Comparison of ENCODE assay signal across 8 cellular contexts in genomic region chr11:67318876-67319275, GRCh38. TPM values are rescaled to one million over a fixed set of nuclear protein-coding genes. Genes with fewer than 3 reads are reported as not detected.
DNase-seq lines count a peak whose midpoint lies in the region; FAIRE-seq and TF ChIP-seq lines count a peak whose summit lies in the region.
"Not testable (repeated sequence)": the region's sequence is repeated elsewhere in the genome, so short reads cannot be mapped to it uniquely, and the experiment has no call there.

No MANE protein-coding gene starts in this region.

- peak overlapping the region; percentile 87 for H3K4me2 ChIP-seq in KMS-11
- peak overlapping the region; percentile 100 for H3K4me2 ChIP-seq in keratinocyte (ENCODE audit: control insufficient read depth, extremely low read depth, insufficient read depth, low read depth, low read length)

- H3K79me2 ChIP-seq in KMS-11 (ENCODE audit: insufficient read depth, low read depth); keratinocyte (ENCODE audit: control insufficient read depth, insufficient read depth, low read length): not testable (repeated sequence)

- CTCF ChIA-PET in activated naive CD4-positive, alpha-beta T cell treated with anti-CD3 and anti-CD28 coated beads for 36 hours (lab: Charles Lee) = interaction anchor here (0.6 to 7.3 kb wide), 7 partner anchors 37 to 286 kb away, joined by 3 to 108 read pairs (median 3); no protein-coding TSS in a partner anchor

- not testable (repeated sequence) for H3K36me3 ChIP-seq in BE2C; KMS-11 (ENCODE audit: insufficient read depth); keratinocyte (ENCODE audit: control insufficient read depth in 2 of 2, extremely low read depth in 1 of 2, insufficient read depth in 2 of 2, low read length in 2 of 2)

- not testable (repeated sequence) for TF ChIP-seq CTCF in BE2C (IDR thresholded peaks at IDR 0.05; ENCODE audit: low read depth, low read length); KMS-11 (conservative IDR thresholded peaks at IDR 0.05; ENCODE audit: low read depth, low read length); coronary artery (IDR thresholded peaks at IDR 0.05); keratinocyte (optimal IDR thresholded peaks at IDR 0.05 in 1 of 3, IDR thresholded peaks at IDR 0.05 in 1 of 3, conservative IDR thresholded peaks at IDR 0.05 in 1 of 3; ENCODE audit: extremely low read depth in 1 of 3, insufficient read depth in 2 of 3, low read length in 3 of 3); nephron progenitor cell (IDR thresholded peaks at IDR 0.05)

- peaks cover 18% of the 10 kb centered on the region for H3K4me1 Mint-ChIP-seq in T-helper 2 cell treated with Interferon-gamma antibody and Interleukin-4, amounts not matched to agents 5 μg/mL and 100 μg/mL, for 36 hours (ENCODE audit: low read depth)
- H3K4me1 Mint-ChIP-seq in activated naive CD4-positive, alpha-beta T cell treated with anti-CD3 and anti-CD28 coated beads for 36 hours (ENCODE audit: low read depth) = peaks cover 10% of the 10 kb centered on the region
- peaks cover 21% of the 10 kb centered on the region for H3K4me1 Mint-ChIP-seq in nephron progenitor cell
- H3K4me1 Mint-ChIP-seq in stimulated activated naive CD8-positive, alpha-beta T cell treated with anti-CD3 and anti-CD28 coated beads, Interleukin-15, Interleukin-2, amounts not matched to agents 100 ng/mL and 50 ng/mL, for 24 hours (ENCODE audit: low read depth) = peaks cover 18% of the 10 kb centered on the region

- H4K20me1 ChIP-seq in KMS-11 (ENCODE audit: insufficient read depth); keratinocyte (ENCODE audit: control insufficient read depth, extremely low read depth, insufficient read depth, low read length): not testable (repeated sequence)

- FAIRE-seq in keratinocyte (lab: Jason Lieb, UNC) = not testable (repeated sequence)

- H3K9me1 ChIP-seq in keratinocyte (ENCODE audit: control insufficient read depth, extremely low read depth, insufficient read depth, low read length) = not testable (repeated sequence)

- not testable (repeated sequence) for H3K9ac ChIP-seq in KMS-11; keratinocyte (ENCODE audit: control insufficient read depth, extremely low read depth, insufficient read depth, low read length)

- dilution Hi-C loops in keratinocyte (cut with MboI; ENCODE audit: extremely low pct_ligation_motif_present, low sequenced_read_pairs) = not testable (repeated sequence)

- H3K4me3 Mint-ChIP-seq in T-helper 2 cell treated with Interferon-gamma antibody and Interleukin-4, amounts not matched to agents 5 μg/mL and 100 μg/mL, for 36 hours = peak overlapping the region; percentile 89
- H3K4me3 Mint-ChIP-seq in activated naive CD4-positive, alpha-beta T cell treated with anti-CD3 and anti-CD28 coated beads for 36 hours = peak overlapping the region; percentile 92
- peak overlapping the region; percentile 91 for H3K4me3 Mint-ChIP-seq in nephron progenitor cell
- H3K4me3 Mint-ChIP-seq in stimulated activated naive CD8-positive, alpha-beta T cell treated with anti-CD3 and anti-CD28 coated beads, Interleukin-15, Interleukin-2, amounts not matched to agents 100 ng/mL and 50 ng/mL, for 24 hours = peak overlapping the region; percentile 94

- H3K4me3 ChIP-seq in BE2C (ENCODE audit: low read depth, low read length) = peak overlapping the region; percentile 85
- H3K4me3 ChIP-seq in KMS-11 (IDR thresholded peaks at IDR 0.05; ENCODE audit: insufficient read depth, low read depth, low read length) = not testable (repeated sequence)
- peak overlapping the region; percentile 85 for H3K4me3 ChIP-seq in coronary artery
- peak overlapping the region in 2 of 3 experiments; percentile 81 to 94 for H3K4me3 ChIP-seq in keratinocyte (ENCODE audit: control insufficient read depth in 2 of 3, extremely low read depth in 1 of 3, insufficient read depth in 2 of 3, low read depth in 1 of 3, low read length in 3 of 3)

- intact Hi-C loops in activated naive CD4-positive, alpha-beta T cell treated with anti-CD3 and anti-CD28 coated beads for 36 hours (cut with micrococcal nuclease) = loop anchor here (5.0 kb wide), 1 partner anchor 362 kb away; the partner anchor contains the start of gene PC

- H2AFZ ChIP-seq in KMS-11 (ENCODE audit: low read depth); keratinocyte (ENCODE audit: control insufficient read depth, low read length): not testable (repeated sequence)

- not testable (repeated sequence) for H3K9me3 Mint-ChIP-seq in T-helper 2 cell treated with Interferon-gamma antibody and Interleukin-4, amounts not matched to agents 5 μg/mL and 100 μg/mL, for 36 hours; activated naive CD4-positive, alpha-beta T cell treated with anti-CD3 and anti-CD28 coated beads for 36 hours; nephron progenitor cell; stimulated activated naive CD8-positive, alpha-beta T cell treated with anti-CD3 and anti-CD28 coated beads, Interleukin-15, Interleukin-2, amounts not matched to agents 100 ng/mL and 50 ng/mL, for 24 hours

- not testable (repeated sequence) for H3K27me3 ChIP-seq in BE2C; KMS-11 (ENCODE audit: insufficient read depth, low read depth); keratinocyte (ENCODE audit: control insufficient read depth, extremely low read depth, insufficient read depth, low read length)

- not testable (repeated sequence) for DNase-seq in BE2C; T-helper 2 cell treated with Interferon-gamma antibody and Interleukin-4, amounts not matched to agents 5 μg/mL and 100 μg/mL, for 36 hours (ENCODE audit: low spot score); activated naive CD4-positive, alpha-beta T cell treated with anti-CD3 and anti-CD28 coated beads for 36 hours; coronary artery (ENCODE audit: low spot score); keratinocyte (ENCODE audit: low read depth, low spot score); nephron progenitor cell

- not testable (repeated sequence) for H3K27ac ChIP-seq in KMS-11; coronary artery; keratinocyte (ENCODE audit: control insufficient read depth, insufficient read depth, low read length)

- not testable (repeated sequence) for H3K27me3 Mint-ChIP-seq in T-helper 2 cell treated with Interferon-gamma antibody and Interleukin-4, amounts not matched to agents 5 μg/mL and 100 μg/mL, for 36 hours (ENCODE audit: low read depth); activated naive CD4-positive, alpha-beta T cell treated with anti-CD3 and anti-CD28 coated beads for 36 hours (ENCODE audit: low read depth); stimulated activated naive CD8-positive, alpha-beta T cell treated with anti-CD3 and anti-CD28 coated beads, Interleukin-15, Interleukin-2, amounts not matched to agents 100 ng/mL and 50 ng/mL, for 24 hours
- H3K27me3 Mint-ChIP-seq in nephron progenitor cell (ENCODE audit: low read depth, poor library complexity) = peaks cover 38% of the 10 kb centered on the region

- H3K9me3 ChIP-seq in BE2C; keratinocyte (ENCODE audit: control insufficient read depth, low read depth, low read length): not testable (repeated sequence)

- H3K4me1 ChIP-seq in BE2C = not testable (repeated sequence)
- H3K4me1 ChIP-seq in KMS-11 (ENCODE audit: low read depth, poor library complexity, severe bottlenecking) (peaks cover 21% of the 10 kb centered on the region), keratinocyte (ENCODE audit: control insufficient read depth, extremely low read depth, insufficient read depth, low read length) (peaks cover 22% of the 10 kb centered on the region)

- H3K27ac Mint-ChIP-seq in T-helper 2 cell treated with Interferon-gamma antibody and Interleukin-4, amounts not matched to agents 5 μg/mL and 100 μg/mL, for 36 hours; activated naive CD4-positive, alpha-beta T cell treated with anti-CD3 and anti-CD28 coated beads for 36 hours; nephron progenitor cell; stimulated activated naive CD8-positive, alpha-beta T cell treated with anti-CD3 and anti-CD28 coated beads, Interleukin-15, Interleukin-2, amounts not matched to agents 100 ng/mL and 50 ng/mL, for 24 hours: not testable (repeated sequence)

- H3K36me3 Mint-ChIP-seq in T-helper 2 cell treated with Interferon-gamma antibody and Interleukin-4, amounts not matched to agents 5 μg/mL and 100 μg/mL, for 36 hours (ENCODE audit: low read depth); activated naive CD4-positive, alpha-beta T cell treated with anti-CD3 and anti-CD28 coated beads for 36 hours (ENCODE audit: low read depth); nephron progenitor cell (ENCODE audit: low read depth); stimulated activated naive CD8-positive, alpha-beta T cell treated with anti-CD3 and anti-CD28 coated beads, Interleukin-15, Interleukin-2, amounts not matched to agents 100 ng/mL and 50 ng/mL, for 24 hours (ENCODE audit: low read depth): not testable (repeated sequence)

RNA-seq across cellular contexts. Expression of gene SSH3, which starts 15.5 kb away (rescaled TPM):
- polyA plus RNA-seq in BE2C (2012; ENCODE audit: insufficient read depth, insufficient read length, low read depth) = 3.9 TPM
- total RNA-seq in activated naive CD4-positive, alpha-beta T cell treated with anti-CD3 and anti-CD28 coated beads for 36 hours = 1 to 10 TPM; 4.1 to 5.4 TPM
- 20.5 to 39.2 TPM (median 24.8 TPM) in 3 replicates for polyA plus RNA-seq in keratinocyte
- polyA plus RNA-seq in keratinocyte (2011; ENCODE audit: low read depth) = 11.2 TPM
- 12.1 and 25.9 TPM in 2 replicates for polyA plus RNA-seq in keratinocyte (2011; cell fraction: cytosol; rRNA removed)
- polyA plus RNA-seq in keratinocyte (2011; cell fraction: nucleus; rRNA removed) = 55.6 and 73.3 TPM in 2 replicates
- 42.9 and 52.4 TPM in 2 replicates for polyA plus RNA-seq in keratinocyte (2012; ENCODE audit: low replicate concordance)
- polyA minus RNA-seq in keratinocyte = 22.4 to 37.8 TPM (median 30.0 TPM) in 3 replicates
- 49.9 TPM for polyA minus RNA-seq in keratinocyte (2011; cell fraction: cytosol; rRNA and poly(A)+ RNA removed)
- 29.0 and 32.8 TPM in 2 replicates for polyA minus RNA-seq in keratinocyte (2011; cell fraction: nucleus; rRNA and poly(A)+ RNA removed)

RNA-seq across cellular contexts. Expression of gene ANKRD13D, which starts 29.8 kb away (rescaled TPM):
- polyA plus RNA-seq in BE2C (2012; ENCODE audit: insufficient read depth, insufficient read length, low read depth) = 133 TPM
- 10 to 100 TPM; 56.2 to 61.9 TPM for total RNA-seq in activated naive CD4-positive, alpha-beta T cell treated with anti-CD3 and anti-CD28 coated beads for 36 hours
- polyA plus RNA-seq in keratinocyte = 18.1 to 40.1 TPM (median 25.0 TPM) in 3 replicates
- polyA plus RNA-seq in keratinocyte (2011; ENCODE audit: low read depth) = 26.3 TPM
- 11.4 and 22.0 TPM in 2 replicates for polyA plus RNA-seq in keratinocyte (2011; cell fraction: cytosol; rRNA removed)
- 58.2 and 67.9 TPM in 2 replicates for polyA plus RNA-seq in keratinocyte (2011; cell fraction: nucleus; rRNA removed)
- polyA plus RNA-seq in keratinocyte (2012; ENCODE audit: low replicate concordance) = 16.9 and 35.5 TPM in 2 replicates
- 18.7 to 32.6 TPM (median 20.1 TPM) in 3 replicates for polyA minus RNA-seq in keratinocyte
- polyA minus RNA-seq in keratinocyte (2011; cell fraction: cytosol; rRNA and poly(A)+ RNA removed) = 17.8 TPM
- polyA minus RNA-seq in keratinocyte (2011; cell fraction: nucleus; rRNA and poly(A)+ RNA removed) = 29.3 and 30.3 TPM in 2 replicates

RNA-seq across cellular contexts. Expression of gene POLD4, which starts 34.5 kb away (rescaled TPM):
- 33.9 TPM for polyA plus RNA-seq in BE2C (2012; ENCODE audit: insufficient read depth, insufficient read length, low read depth)
- total RNA-seq in activated naive CD4-positive, alpha-beta T cell treated with anti-CD3 and anti-CD28 coated beads for 36 hours = 10 to 100 TPM; 40.7 to 42.0 TPM
- polyA plus RNA-seq in keratinocyte = 35.7 to 60.9 TPM (median 43.3 TPM) in 3 replicates
- 6.0 TPM for polyA plus RNA-seq in keratinocyte (2011; ENCODE audit: low read depth)
- polyA plus RNA-seq in keratinocyte (2011; cell fraction: cytosol; rRNA removed) = 46.0 and 102 TPM in 2 replicates
- polyA plus RNA-seq in keratinocyte (2011; cell fraction: nucleus; rRNA removed) = 62.8 and 80.0 TPM in 2 replicates
- 71.4 and 79.2 TPM in 2 replicates for polyA plus RNA-seq in keratinocyte (2012; ENCODE audit: low replicate concordance)
- polyA minus RNA-seq in keratinocyte = 8.5 to 13.1 TPM (median 9.6 TPM) in 3 replicates
- polyA minus RNA-seq in keratinocyte (2011; cell fraction: cytosol; rRNA and poly(A)+ RNA removed) = 37.6 TPM
- 15.4 and 16.5 TPM in 2 replicates for polyA minus RNA-seq in keratinocyte (2011; cell fraction: nucleus; rRNA and poly(A)+ RNA removed)

RNA-seq across cellular contexts. Expression of gene GRK2, which starts 52.6 kb away (rescaled TPM):
- 272 TPM for polyA plus RNA-seq in BE2C (2012; ENCODE audit: insufficient read depth, insufficient read length, low read depth)
- total RNA-seq in activated naive CD4-positive, alpha-beta T cell treated with anti-CD3 and anti-CD28 coated beads for 36 hours = 100 to 1,000 TPM; 293 to 295 TPM
- polyA plus RNA-seq in keratinocyte = 21.1 to 29.2 TPM (median 23.3 TPM) in 3 replicates
- 72.4 TPM for polyA plus RNA-seq in keratinocyte (2011; ENCODE audit: low read depth)
- 15.4 and 26.0 TPM in 2 replicates for polyA plus RNA-seq in keratinocyte (2011; cell fraction: cytosol; rRNA removed)
- 38.5 and 51.4 TPM in 2 replicates for polyA plus RNA-seq in keratinocyte (2011; cell fraction: nucleus; rRNA removed)
- polyA plus RNA-seq in keratinocyte (2012; ENCODE audit: low replicate concordance) = 26.4 and 42.3 TPM in 2 replicates
- 28.1 to 136 TPM (median 33.8 TPM) in 3 replicates for polyA minus RNA-seq in keratinocyte
- polyA minus RNA-seq in keratinocyte (2011; cell fraction: cytosol; rRNA and poly(A)+ RNA removed) = 62.0 TPM
- polyA minus RNA-seq in keratinocyte (2011; cell fraction: nucleus; rRNA and poly(A)+ RNA removed) = 26.1 and 27.0 TPM in 2 replicates

RNA-seq across cellular contexts. Expression of gene CLCF1, which starts 54.5 kb away (rescaled TPM):
- 0.59 TPM for polyA plus RNA-seq in BE2C (2012; ENCODE audit: insufficient read depth, insufficient read length, low read depth)
- total RNA-seq in activated naive CD4-positive, alpha-beta T cell treated with anti-CD3 and anti-CD28 coated beads for 36 hours = not detected
- polyA plus RNA-seq in keratinocyte = 2.2 to 4.9 TPM (median 2.7 TPM) in 3 replicates
- 0.32 TPM for polyA plus RNA-seq in keratinocyte (2011; ENCODE audit: low read depth)
- polyA plus RNA-seq in keratinocyte (2011; cell fraction: cytosol; rRNA removed) = 2.5 and 2.6 TPM in 2 replicates
- 9.3 and 10.6 TPM in 2 replicates for polyA plus RNA-seq in keratinocyte (2011; cell fraction: nucleus; rRNA removed)
- polyA plus RNA-seq in keratinocyte (2012; ENCODE audit: low replicate concordance) = 2.0 and 2.9 TPM in 2 replicates
- 2.9 to 3.3 TPM (median 3.1 TPM) in 3 replicates for polyA minus RNA-seq in keratinocyte
- 5.0 TPM for polyA minus RNA-seq in keratinocyte (2011; cell fraction: cytosol; rRNA and poly(A)+ RNA removed)
- 2.3 and 2.4 TPM in 2 replicates for polyA minus RNA-seq in keratinocyte (2011; cell fraction: nucleus; rRNA and poly(A)+ RNA removed)
